Comparison of ENCODE assay signal across 12 cellular contexts in genomic region chr16:20878682-20879147, GRCh38. TPM values are rescaled to one million over a fixed set of nuclear protein-coding genes. Genes with fewer than 3 reads are reported as not detected.
DNase-seq lines count a peak whose midpoint lies in the region; TF ChIP-seq lines count a peak whose summit lies in the region.
"Had no signal": no experiment of that assay in that cellular context is flagged by ENCODE, and none has a peak within 500 bp of the region (broad histone marks: within the 10 kb centered on the region; RNA-seq: fewer than 3 reads in every experiment).

No MANE protein-coding gene starts in this region.

- TF ChIP-seq POLR2A in suprapubic skin (IDR thresholded peaks at IDR 0.05): no peak

- no peak overlapping the region for H3K4me3 ChIP-seq in hepatocyte
- H3K4me3 ChIP-seq in suprapubic skin: no peak overlapping the region

- H3K4me2 ChIP-seq in hepatocyte: peak overlapping the region; percentile 57

- H3K9me2 ChIP-seq in hepatocyte (replicated peaks; ENCODE audit: insufficient read depth): no peaks in the 10 kb centered on the region

- no peaks in the 10 kb centered on the region for H3K27me3 Mint-ChIP-seq in T-helper 2 cell treated with Interferon-gamma antibody and Interleukin-4, amounts not matched to agents 5 μg/mL and 100 μg/mL, for 36 hours (ENCODE audit: low read depth)
- no peaks in the 10 kb centered on the region for H3K27me3 Mint-ChIP-seq in activated T-helper 2 cell treated with anti-CD3 and anti-CD28 coated beads, Interferon-gamma antibody, Interleukin-2, Interleukin-4, amounts not matched to agents 10 μg/mL and 5 μg/mL and 100 μg/mL, durations not matched to agents 14 hours and 24 hours and 36 hours (ENCODE audit: low read depth)

- H3K9me3 ChIP-seq in hepatocyte (ENCODE audit: low read depth): no peaks in the 10 kb centered on the region
- no peaks in the 10 kb centered on the region for H3K9me3 ChIP-seq in suprapubic skin

- TF ChIP-seq EP300 in suprapubic skin (IDR thresholded peaks at IDR 0.05): no peak

- H3K9me3 Mint-ChIP-seq in T-helper 2 cell treated with Interferon-gamma antibody and Interleukin-4, amounts not matched to agents 5 μg/mL and 100 μg/mL, for 36 hours: peaks cover 5% of the 10 kb centered on the region
- no peaks in the 10 kb centered on the region for H3K9me3 Mint-ChIP-seq in activated T-helper 2 cell treated with anti-CD3 and anti-CD28 coated beads, Interferon-gamma antibody, Interleukin-2, Interleukin-4, amounts not matched to agents 10 μg/mL and 5 μg/mL and 100 μg/mL, durations not matched to agents 14 hours and 24 hours and 36 hours

- peaks cover 25% of the 10 kb centered on the region for H3K36me3 Mint-ChIP-seq in T-helper 2 cell treated with Interferon-gamma antibody and Interleukin-4, amounts not matched to agents 5 μg/mL and 100 μg/mL, for 36 hours (ENCODE audit: low read depth)
- H3K36me3 Mint-ChIP-seq in activated T-helper 2 cell treated with anti-CD3 and anti-CD28 coated beads, Interferon-gamma antibody, Interleukin-2, Interleukin-4, amounts not matched to agents 10 μg/mL and 5 μg/mL and 100 μg/mL, durations not matched to agents 14 hours and 24 hours and 36 hours (ENCODE audit: low read depth): peaks cover 44% of the 10 kb centered on the region

- WGBS in hepatocyte (ENCODE audit: low lambda C conversion rate, missing lambda C conversion rate): 60% methylated on average over 5 of the region's 5 CpGs
- 60% methylated on average over 5 of the region's 5 CpGs for WGBS in suprapubic skin

- in situ Hi-C loops in GM13976 (cut with MboI; ENCODE audit: low sequenced_read_pairs, unreplicated experiment): no loop called here

- peak overlapping the region; percentile 32 for H3K4me3 Mint-ChIP-seq in T-helper 2 cell treated with Interferon-gamma antibody and Interleukin-4, amounts not matched to agents 5 μg/mL and 100 μg/mL, for 36 hours
- H3K4me3 Mint-ChIP-seq in activated T-helper 2 cell treated with anti-CD3 and anti-CD28 coated beads, Interferon-gamma antibody, Interleukin-2, Interleukin-4, amounts not matched to agents 10 μg/mL and 5 μg/mL and 100 μg/mL, durations not matched to agents 14 hours and 24 hours and 36 hours (ENCODE audit: low read depth): peak overlapping the region; percentile 0

- TF ChIP-seq CTCF in hepatocyte (IDR thresholded peaks at IDR 0.05; ENCODE audit: poor library complexity) (no peak), suprapubic skin (IDR thresholded peaks at IDR 0.05) (no peak), GM13976 (IDR thresholded peaks at IDR 0.05; ENCODE audit: borderline replicate concordance, control extremely low read depth, extremely low read depth, insufficient read depth, missing control alignments) (no peak)

- H3K4me1 ChIP-seq in hepatocyte (ENCODE audit: insufficient read depth) (peaks cover 53% of the 10 kb centered on the region), suprapubic skin (peaks cover 61% of the 10 kb centered on the region)

- peaks cover 20% of the 10 kb centered on the region for H4K20me1 ChIP-seq in hepatocyte (ENCODE audit: insufficient read depth, poor library complexity, severe bottlenecking)

- H3K27ac Mint-ChIP-seq in T-helper 2 cell treated with Interferon-gamma antibody and Interleukin-4, amounts not matched to agents 5 μg/mL and 100 μg/mL, for 36 hours: peak overlapping the region; percentile 65
- H3K27ac Mint-ChIP-seq in activated T-helper 2 cell treated with anti-CD3 and anti-CD28 coated beads, Interferon-gamma antibody, Interleukin-2, Interleukin-4, amounts not matched to agents 10 μg/mL and 5 μg/mL and 100 μg/mL, durations not matched to agents 14 hours and 24 hours and 36 hours: peak overlapping the region; percentile 76

- intact Hi-C loops in activated T-helper 2 cell treated with anti-CD3 and anti-CD28 coated beads, Interferon-gamma antibody, Interleukin-2, Interleukin-4, amounts not matched to agents 10 μg/mL and 5 μg/mL and 100 μg/mL, durations not matched to agents 14 hours and 24 hours and 36 hours (cut with micrococcal nuclease): loop anchor here (1.0 kb wide), 1 partner anchor 22 kb away; the partner anchor contains the start of genes DCUN1D3 and LYRM1

- peaks cover 87% of the 10 kb centered on the region for H3K79me2 ChIP-seq in hepatocyte

- no peaks in the 10 kb centered on the region for H3K27me3 ChIP-seq in hepatocyte
- H3K27me3 ChIP-seq in suprapubic skin: no peaks in the 10 kb centered on the region

- H3K27ac ChIP-seq in hepatocyte (peak overlapping the region; percentile 84), suprapubic skin (peak overlapping the region; percentile 60)
- H3K27ac ChIP-seq: HL-60 had no signal

- peaks cover 66% of the 10 kb centered on the region for H3K4me1 Mint-ChIP-seq in T-helper 2 cell treated with Interferon-gamma antibody and Interleukin-4, amounts not matched to agents 5 μg/mL and 100 μg/mL, for 36 hours (ENCODE audit: low read depth)
- peaks cover 77% of the 10 kb centered on the region for H3K4me1 Mint-ChIP-seq in activated T-helper 2 cell treated with anti-CD3 and anti-CD28 coated beads, Interferon-gamma antibody, Interleukin-2, Interleukin-4, amounts not matched to agents 10 μg/mL and 5 μg/mL and 100 μg/mL, durations not matched to agents 14 hours and 24 hours and 36 hours (ENCODE audit: low read depth)

- H3K36me3 ChIP-seq in hepatocyte (replicated peaks; ENCODE audit: insufficient read depth, low read depth) (no peaks in the 10 kb centered on the region), suprapubic skin (no peaks in the 10 kb centered on the region)

- H2AFZ ChIP-seq in hepatocyte: no peak overlapping the region

- no peak for DNase-seq in T-helper 2 cell treated with Interferon-gamma antibody and Interleukin-4, amounts not matched to agents 5 μg/mL and 100 μg/mL, for 36 hours (ENCODE audit: low spot score)
- DNase-seq in T-helper 2 cell: no peak
- no peak for DNase-seq in activated T-helper 2 cell treated with anti-CD3 and anti-CD28 coated beads, Interferon-gamma antibody, Interleukin-2, Interleukin-4, amounts not matched to agents 10 μg/mL and 5 μg/mL and 100 μg/mL, durations not matched to agents 14 hours and 24 hours and 36 hours (ENCODE audit: low spot score)
- DNase-seq in hepatocyte (ENCODE audit: low spot score): peak; percentile 64
- DNase-seq in suprapubic skin (ENCODE audit: low spot score in 2 of 2): no peak
- DNase-seq in GM13976 (ENCODE audit: low spot score): no peak
- DNase-seq in middle frontal gyrus (ENCODE audit: extremely low spot score, low spot score): no peak
- no peak for DNase-seq in RPMI8226
- DNase-seq: 8988T, activated gamma-delta T cell treated with Interleukin-2 at 50 U/mL for 16 hours, NCI-H2029 treated with DMSO at 0.1 percent for 48 hours had no signal

RNA-seq across cellular contexts. Expression of gene DCUN1D3, which starts 21.4 kb away (rescaled TPM):
- total RNA-seq in activated T-helper 2 cell treated with anti-CD3 and anti-CD28 coated beads, Interferon-gamma antibody, Interleukin-2, Interleukin-4, amounts not matched to agents 10 μg/mL and 5 μg/mL and 100 μg/mL, durations not matched to agents 14 hours and 24 hours and 36 hours: 17.4 and 19.2 TPM in 2 replicates
- 38.1 and 40.3 TPM in 2 replicates for total RNA-seq in hepatocyte
- polyA plus RNA-seq in hepatocyte: 10.3 and 15.0 TPM in 2 replicates
- 10 to 100 TPM; 16.6 to 31.8 (median 21.1) TPM for total RNA-seq in suprapubic skin

RNA-seq across cellular contexts. Expression of gene LYRM1, which starts 21.9 kb away (rescaled TPM):
- total RNA-seq in activated T-helper 2 cell treated with anti-CD3 and anti-CD28 coated beads, Interferon-gamma antibody, Interleukin-2, Interleukin-4, amounts not matched to agents 10 μg/mL and 5 μg/mL and 100 μg/mL, durations not matched to agents 14 hours and 24 hours and 36 hours: 30.5 and 34.7 TPM in 2 replicates
- total RNA-seq in hepatocyte (60.0 and 61.5 TPM in 2 replicates), suprapubic skin (10 to 100 TPM; 17.4 to 37.3 (median 30.0) TPM)
- 48.9 and 57.3 TPM in 2 replicates for polyA plus RNA-seq in hepatocyte
